ENCODE assay signal across 1 cellular context in the genomic region with DNA sequence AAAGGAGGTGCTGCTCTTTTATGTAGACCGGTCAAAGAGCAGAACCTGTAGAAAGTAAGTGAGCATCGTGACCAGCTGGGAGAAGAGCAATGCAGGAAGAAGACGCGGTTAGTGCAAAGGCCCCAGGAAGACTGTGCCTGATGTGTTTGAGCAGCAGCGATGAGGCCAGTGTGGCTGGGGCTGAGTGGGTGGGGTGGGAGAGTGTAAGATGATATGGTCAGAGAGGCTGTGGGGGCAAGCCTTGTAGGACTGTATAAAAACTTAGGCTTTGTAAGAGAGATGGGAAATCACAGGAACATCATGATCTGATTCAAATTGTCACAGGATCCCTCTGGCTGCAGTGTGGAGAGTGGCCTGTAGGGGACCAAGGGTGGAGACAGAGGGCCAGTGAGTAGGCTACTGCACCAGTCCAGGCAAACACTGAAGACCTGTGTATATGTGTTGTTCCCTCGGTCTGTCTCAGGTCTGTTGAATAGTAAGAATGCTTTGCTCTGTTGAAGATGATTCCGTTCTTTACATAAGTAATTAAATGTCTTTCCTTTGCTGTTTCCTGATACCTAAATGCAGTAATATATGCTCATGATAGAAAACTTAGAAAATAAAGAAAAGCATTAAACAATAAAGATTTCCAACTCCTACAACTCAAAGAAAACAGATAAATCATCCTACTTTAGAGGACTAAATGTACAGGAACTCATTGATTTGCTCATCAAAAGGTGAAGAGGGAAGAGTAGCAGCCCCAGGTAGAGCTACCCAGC.
TF ChIP-seq lines count a peak whose summit lies in the region.

No MANE protein-coding gene starts in this region.

TF ChIP-seq in A549, 52 proteins besides CTCF, POLR2A, EP300 and RAD21 (continued from another document):
- TF ChIP-seq, protein P1, sequence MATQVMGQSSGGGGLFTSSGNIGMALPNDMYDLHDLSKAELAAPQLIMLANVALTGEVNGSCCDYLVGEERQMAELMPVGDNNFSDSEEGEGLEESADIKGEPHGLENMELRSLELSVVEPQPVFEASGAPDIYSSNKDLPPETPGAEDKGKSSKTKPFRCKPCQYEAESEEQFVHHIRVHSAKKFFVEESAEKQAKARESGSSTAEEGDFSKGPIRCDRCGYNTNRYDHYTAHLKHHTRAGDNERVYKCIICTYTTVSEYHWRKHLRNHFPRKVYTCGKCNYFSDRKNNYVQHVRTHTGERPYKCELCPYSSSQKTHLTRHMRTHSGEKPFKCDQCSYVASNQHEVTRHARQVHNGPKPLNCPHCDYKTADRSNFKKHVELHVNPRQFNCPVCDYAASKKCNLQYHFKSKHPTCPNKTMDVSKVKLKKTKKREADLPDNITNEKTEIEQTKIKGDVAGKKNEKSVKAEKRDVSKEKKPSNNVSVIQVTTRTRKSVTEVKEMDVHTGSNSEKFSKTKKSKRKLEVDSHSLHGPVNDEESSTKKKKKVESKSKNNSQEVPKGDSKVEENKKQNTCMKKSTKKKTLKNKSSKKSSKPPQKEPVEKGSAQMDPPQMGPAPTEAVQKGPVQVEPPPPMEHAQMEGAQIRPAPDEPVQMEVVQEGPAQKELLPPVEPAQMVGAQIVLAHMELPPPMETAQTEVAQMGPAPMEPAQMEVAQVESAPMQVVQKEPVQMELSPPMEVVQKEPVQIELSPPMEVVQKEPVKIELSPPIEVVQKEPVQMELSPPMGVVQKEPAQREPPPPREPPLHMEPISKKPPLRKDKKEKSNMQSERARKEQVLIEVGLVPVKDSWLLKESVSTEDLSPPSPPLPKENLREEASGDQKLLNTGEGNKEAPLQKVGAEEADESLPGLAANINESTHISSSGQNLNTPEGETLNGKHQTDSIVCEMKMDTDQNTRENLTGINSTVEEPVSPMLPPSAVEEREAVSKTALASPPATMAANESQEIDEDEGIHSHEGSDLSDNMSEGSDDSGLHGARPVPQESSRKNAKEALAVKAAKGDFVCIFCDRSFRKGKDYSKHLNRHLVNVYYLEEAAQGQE (IDR thresholded peaks at IDR 0.05), result no peak
- TF ChIP-seq, protein P2, sequence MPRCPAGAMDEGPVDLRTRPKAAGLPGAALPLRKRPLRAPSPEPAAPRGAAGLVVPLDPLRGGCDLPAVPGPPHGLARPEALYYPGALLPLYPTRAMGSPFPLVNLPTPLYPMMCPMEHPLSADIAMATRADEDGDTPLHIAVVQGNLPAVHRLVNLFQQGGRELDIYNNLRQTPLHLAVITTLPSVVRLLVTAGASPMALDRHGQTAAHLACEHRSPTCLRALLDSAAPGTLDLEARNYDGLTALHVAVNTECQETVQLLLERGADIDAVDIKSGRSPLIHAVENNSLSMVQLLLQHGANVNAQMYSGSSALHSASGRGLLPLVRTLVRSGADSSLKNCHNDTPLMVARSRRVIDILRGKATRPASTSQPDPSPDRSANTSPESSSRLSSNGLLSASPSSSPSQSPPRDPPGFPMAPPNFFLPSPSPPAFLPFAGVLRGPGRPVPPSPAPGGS (IDR thresholded peaks at IDR 0.05), result no peak
